ENCODE assay signal across 6 cellular contexts in genomic region chr20:19524691-19525090, GRCh38.
"Had no signal": no experiment of that assay in that cellular context is flagged by ENCODE, and none has a peak within 500 bp of the region (broad histone marks: within the 10 kb centered on the region; RNA-seq: fewer than 3 reads in every experiment).

No MANE protein-coding gene starts in this region.

- DNase-seq: GM23248, GOT3, H7, HFFc6, IMR-90, KG1 had no signal

- H3K27ac ChIP-seq: GM23248 had no signal
